ENCODE assay signal across 1 cellular context in genomic region chr5:39213437-39214207, GRCh38.
TF ChIP-seq lines count a peak whose summit lies in the region.

No MANE protein-coding gene starts in this region.

TF ChIP-seq in K562, 482 proteins besides CTCF, POLR2A, EP300 and RAD21:
- TF ChIP-seq SNAPC5 (CRISPR knock-in tag; IDR thresholded peaks at IDR 0.05) = no peak
- TF ChIP-seq RFX7 (CRISPR knock-in tag; IDR thresholded peaks at IDR 0.05) = no peak
- TF ChIP-seq GATA2 (CRISPR knock-in tag; IDR thresholded peaks at IDR 0.05) = no peak
